Comparison of ENCODE assay signal across 15 cellular contexts in genomic region chr3:186502138-186502941, GRCh38. TPM values are rescaled to one million over a fixed set of nuclear protein-coding genes. Genes with fewer than 3 reads are reported as not detected.
DNase-seq lines count a peak whose midpoint lies in the region; ATAC-seq and TF ChIP-seq lines count a peak whose summit lies in the region.
"Had no signal": no experiment of that assay in that cellular context is flagged by ENCODE, and none has a peak within 500 bp of the region (broad histone marks: within the 10 kb centered on the region; RNA-seq: fewer than 3 reads in every experiment).

No MANE protein-coding gene starts in this region.

- peak overlapping the region; percentile 79 for H3K4me3 Mint-ChIP-seq in T-helper 17 cell

- no peaks in the 10 kb centered on the region for H3K36me3 ChIP-seq in left ventricle myocardium inferior
- no peaks in the 10 kb centered on the region for H3K36me3 ChIP-seq in vagina
- H3K36me3 ChIP-seq: lower lobe of right lung had no signal

- no peak overlapping the region for H3K27ac Mint-ChIP-seq in T-helper 17 cell

- H3K4me3 ChIP-seq in left ventricle myocardium inferior (peak overlapping the region; percentile 17), vagina (no peak overlapping the region)
- H3K4me3 ChIP-seq: hepatocyte, lower lobe of right lung, psoas muscle had no signal

- no peaks in the 10 kb centered on the region for H3K27me3 ChIP-seq in left ventricle myocardium inferior (ENCODE audit: low read depth)
- no peaks in the 10 kb centered on the region for H3K27me3 ChIP-seq in vagina
- H3K27me3 ChIP-seq: hepatocyte had no signal

- intact Hi-C loops in Right ventricle myocardium superior (cut with DNase I) (no loop called here), cardiac septum (cut with DNase I) (no loop called here), left ventricle myocardium inferior (cut with micrococcal nuclease) (no loop called here), vagina (cut with DNase I) (no loop called here)

- peaks cover 14% of the 10 kb centered on the region for H3K4me1 Mint-ChIP-seq in T-helper 17 cell

- no peak overlapping the region for H3K27ac ChIP-seq in left ventricle myocardium inferior (replicated peaks)
- H3K27ac ChIP-seq in vagina = no peak overlapping the region
- H3K27ac ChIP-seq: hepatocyte, lower lobe of right lung, psoas muscle had no signal

- H3K36me3 Mint-ChIP-seq in T-helper 17 cell (ENCODE audit: low read depth) = peaks cover 5% of the 10 kb centered on the region

- peaks cover 19% of the 10 kb centered on the region for H3K4me1 ChIP-seq in left ventricle myocardium inferior
- no peaks in the 10 kb centered on the region for H3K4me1 ChIP-seq in vagina
- H3K4me1 ChIP-seq: lower lobe of right lung, psoas muscle had no signal

- DNase-seq in Right ventricle myocardium superior (no peak), cardiac septum (ENCODE audit: low spot score) (no peak), T-helper 17 cell (no peak), left ventricle myocardium inferior (no peak), vagina (ENCODE audit: extremely low spot score in 2 of 2) (peak; percentile 54 to 55), foreskin melanocyte (no peak), NCI-H1048 (lab: John Stamatoyannopoulos, UW) (no peak)
- DNase-seq: activated CD8-positive, alpha-beta memory T cell treated with anti-CD3 and anti-CD28 coated beads, Interleukin-2, amount 50 U/mL, for 48 hours; amygdala; HCEC 1CT; lower lobe of right lung; NCI-H1694; psoas muscle had no signal

- peaks cover 18% of the 10 kb centered on the region for H3K27me3 Mint-ChIP-seq in T-helper 17 cell

- no peaks in the 10 kb centered on the region for H3K9me3 ChIP-seq in T-helper 17 cell (ENCODE audit: control insufficient read depth, low read length, poor library complexity, severe bottlenecking)
- peaks cover 10% of the 10 kb centered on the region for H3K9me3 ChIP-seq in left ventricle myocardium inferior (replicated peaks)
- no peaks in the 10 kb centered on the region for H3K9me3 ChIP-seq in vagina
- H3K9me3 ChIP-seq: lower lobe of right lung had no signal

- TF ChIP-seq CTCF in left ventricle myocardium inferior (IDR thresholded peaks at IDR 0.05; ENCODE audit: borderline replicate concordance) (no peak), vagina (IDR thresholded peaks at IDR 0.05) (no peak)

- no peak for TF ChIP-seq POLR2A in vagina (IDR thresholded peaks at IDR 0.05)

- ATAC-seq in Right ventricle myocardium superior (ENCODE audit: poor library complexity) (peak; percentile 31), T-helper 17 cell (peak; percentile 37), HG02642 (IDR thresholded peaks at IDR 0.05; ENCODE audit: poor library complexity, unreplicated experiment) (no peak)
- ATAC-seq: lower lobe of right lung, psoas muscle had no signal

RNA-seq across cellular contexts. Expression of gene CRYGS, which starts 41.8 kb away (rescaled TPM):
- 1.1 TPM for total RNA-seq in Right ventricle myocardium superior
- total RNA-seq in cardiac septum = 1.8 TPM
- total RNA-seq in T-helper 17 cell = 1 to 10 TPM; 2.7 to 4.3 TPM
- total RNA-seq in left ventricle myocardium inferior = 1.6 TPM
- not detected for total RNA-seq in vagina

Comparison
In these comparisons a context has a peak if more than half of its experiments do, and no peak if none do; other contexts are left out.
1. DNase-seq: peak in vagina (2 of 2); none in Right ventricle myocardium superior (single experiment), cardiac septum (single experiment), T-helper 17 cell (0 of 3), left ventricle myocardium inferior (single experiment), foreskin melanocyte (single experiment) and NCI-H1048 (single experiment).